8 cellular contexts compared by ENCODE assay signal in genomic region chr7:148982596-148983219, GRCh38. TPM values are rescaled to one million over a fixed set of nuclear protein-coding genes. Genes with fewer than 3 reads are reported as not detected.
DNase-seq lines count a peak whose midpoint lies in the region; ATAC-seq and TF ChIP-seq lines count a peak whose summit lies in the region.

No MANE protein-coding gene starts in this region.

- H3K9ac ChIP-seq in KMS-11, result peak overlapping the region; percentile 16; the same call in 1 of the 2 replicates

- H4K20me1 ChIP-seq in KMS-11 (ENCODE audit: insufficient read depth), result no peaks in the 10 kb centered on the region

- peaks cover 0 to 8% of the 10 kb centered on the region in 2 donors for H3K9me3 Mint-ChIP-seq in activated naive CD4-positive, alpha-beta T cell treated with anti-CD3 and anti-CD28 coated beads, Interleukin-2, amount 50 U/mL, for 72 hours

- H3K9me3 ChIP-seq in iPS-18c (ENCODE audit: control insufficient read depth, insufficient read depth, low read length), result no peaks in the 10 kb centered on the region

- H3K4me3 ChIP-seq in KMS-11 (IDR thresholded peaks at IDR 0.05; ENCODE audit: insufficient read depth, low read depth, low read length), result no peak overlapping the region
- peak overlapping the region; percentile 82 for H3K4me3 ChIP-seq in iPS-18c (ENCODE audit: insufficient read depth, low read depth, low read length)

- peak overlapping the region; percentile 91 to 95 for H3K27ac Mint-ChIP-seq in activated naive CD4-positive, alpha-beta T cell treated with anti-CD3 and anti-CD28 coated beads, Interleukin-2, amount 50 U/mL, for 72 hours

- ATAC-seq in activated naive CD4-positive, alpha-beta T cell treated with anti-CD3 and anti-CD28 coated beads, Interleukin-2, amount 50 U/mL, for 72 hours, result no peak
- no peak for ATAC-seq in GM18517 (IDR thresholded peaks at IDR 0.05; ENCODE audit: unreplicated experiment)

- H3K27ac ChIP-seq in KMS-11, result no peak overlapping the region

- H2AFZ ChIP-seq in KMS-11 (ENCODE audit: low read depth), result peak overlapping the region; percentile 73

- peak; percentile 13 for DNase-seq in DMS114 treated with DMSO at 0.1 percent for 48 hours (lab: John Stamatoyannopoulos, UW; ENCODE audit: unreplicated experiment)
- no peak for DNase-seq in activated naive CD4-positive, alpha-beta T cell treated with anti-CD3 and anti-CD28 coated beads, Interleukin-2, amount 50 U/mL, for 72 hours (ENCODE audit: low spot score in 2 of 2)
- peak; percentile 38 for DNase-seq in stimulated activated CD8-positive, alpha-beta memory T cell treated with anti-CD3 and anti-CD28 coated beads, Interleukin-4, amount 100 ng/mL, for 48 hours
- no peak for DNase-seq in activated CD4-positive, alpha-beta T cell treated with anti-CD3 and anti-CD28 coated beads for 1 hour
- DNase-seq in activated CD4-positive, CD25-positive, alpha-beta regulatory T cell treated with anti-CD3 and anti-CD28 coated beads, Interleukin-2, amount 50 U/mL, for 72 hours, result no peak

- H3K36me3 ChIP-seq in KMS-11 (ENCODE audit: insufficient read depth), result no peaks in the 10 kb centered on the region

- peaks cover 14% of the 10 kb centered on the region; the same call in 1 of the 2 replicates for H3K27me3 ChIP-seq in KMS-11 (ENCODE audit: insufficient read depth, low read depth)

- H3K79me2 ChIP-seq in KMS-11 (ENCODE audit: insufficient read depth, low read depth), result no peaks in the 10 kb centered on the region

- peak overlapping the region; percentile 87 for H3K4me2 ChIP-seq in KMS-11

- peaks cover 42% of the 10 kb centered on the region for H3K4me1 ChIP-seq in KMS-11 (ENCODE audit: low read depth, poor library complexity, severe bottlenecking)

- peaks cover 4 to 9% of the 10 kb centered on the region in 2 donors for H3K36me3 Mint-ChIP-seq in activated naive CD4-positive, alpha-beta T cell treated with anti-CD3 and anti-CD28 coated beads, Interleukin-2, amount 50 U/mL, for 72 hours

- no peak for TF ChIP-seq CTCF in KMS-11 (conservative IDR thresholded peaks at IDR 0.05; ENCODE audit: low read depth, low read length)

RNA-seq across cellular contexts. Expression of gene PDIA4, which starts 45.6 kb away (rescaled TPM):
- 10 to 100 TPM; 56.7 to 78.0 TPM for total RNA-seq in activated naive CD4-positive, alpha-beta T cell treated with anti-CD3 and anti-CD28 coated beads, Interleukin-2, amount 50 U/mL, for 72 hours

Comparison
In these comparisons a context has a peak if more than half of its experiments do, and no peak if none do; other contexts are left out.
1. DNase-seq: peak in DMS114 treated with DMSO at 0.1 percent for 48 hours (single experiment) and stimulated activated CD8-positive, alpha-beta memory T cell treated with anti-CD3 and anti-CD28 coated beads, Interleukin-4, amount 100 ng/mL, for 48 hours (single experiment); none in activated naive CD4-positive, alpha-beta T cell treated with anti-CD3 and anti-CD28 coated beads, Interleukin-2, amount 50 U/mL, for 72 hours (0 of 2), activated CD4-positive, alpha-beta T cell treated with anti-CD3 and anti-CD28 coated beads for 1 hour (single experiment) and activated CD4-positive, CD25-positive, alpha-beta regulatory T cell treated with anti-CD3 and anti-CD28 coated beads, Interleukin-2, amount 50 U/mL, for 72 hours (single experiment).